18 cellular contexts compared by ENCODE assay signal in genomic region chr4:20916106-20916505, GRCh38.
DNase-seq lines count a peak whose midpoint lies in the region; ATAC-seq lines count a peak whose summit lies in the region.
"Had no signal": no experiment of that assay in that cellular context is flagged by ENCODE, and none has a peak within 500 bp of the region (broad histone marks: within the 10 kb centered on the region; RNA-seq: fewer than 3 reads in every experiment).

No MANE protein-coding gene starts in this region.

- no peaks in the 10 kb centered on the region for H3K4me1 Mint-ChIP-seq in activated T-cell treated with anti-CD3 and anti-CD28 coated beads, Interleukin-2, amount 50 U/mL, for 72 hours (ENCODE audit: low read depth)
- H3K4me1 Mint-ChIP-seq in activated T-cell treated with anti-CD3 and anti-CD28 coated beads, Interleukin-2, amount 50 U/mL, for 24 hours (ENCODE audit: low read depth) = peaks cover 7% of the 10 kb centered on the region
- H3K4me1 Mint-ChIP-seq in T-helper 1 cell treated with Interleukin-12 subunit alpha and Interleukin-12 subunit beta and Interleukin-4 antibody, amounts not matched to agents 30 μg/mL and 1 μg/mL, for 36 hours (ENCODE audit: low read depth) = peaks cover 7% of the 10 kb centered on the region
- H3K4me1 Mint-ChIP-seq in activated T-helper 2 cell treated with anti-CD3 and anti-CD28 coated beads, Interferon-gamma antibody, Interleukin-2, Interleukin-4, amounts not matched to agents 10 μg/mL and 5 μg/mL and 100 μg/mL, durations not matched to agents 14 hours and 24 hours and 36 hours (ENCODE audit: low read depth) = peaks cover 3% of the 10 kb centered on the region
- H3K4me1 Mint-ChIP-seq: memory B cell, neural crest cell had no signal

- intact Hi-C loops in activated T-helper 2 cell treated with anti-CD3 and anti-CD28 coated beads, Interferon-gamma antibody, Interleukin-2, Interleukin-4, amounts not matched to agents 10 μg/mL and 5 μg/mL and 100 μg/mL, durations not matched to agents 14 hours and 24 hours and 36 hours (cut with micrococcal nuclease) = no loop called here

- peak in 1 of 2 donors; percentile 39 for ATAC-seq in activated T-cell treated with anti-CD3 and anti-CD28 coated beads, Interleukin-2, amount 50 U/mL, for 72 hours (replicated peaks in 1 of 2)
- no peak for ATAC-seq in stimulated activated naive CD8-positive, alpha-beta T cell treated with anti-CD3 and anti-CD28 coated beads, Interleukin-15, Interleukin-2, amounts not matched to agents 100 U/mL and 50 U/mL, for 24 hours
- ATAC-seq: activated naive CD4-positive, alpha-beta T cell treated with anti-CD3 and anti-CD28 coated beads, Interleukin-2, amount 50 U/mL, for 72 hours; heart left ventricle had no signal

- peak in 1 of 2 donors; percentile 8 for DNase-seq in activated T-cell treated with anti-CD3 and anti-CD28 coated beads, Interleukin-2, amount 50 U/mL, for 72 hours
- no peak for DNase-seq in activated T-cell treated with anti-CD3 and anti-CD28 coated beads, Interleukin-2, amount 50 U/mL, for 24 hours
- DNase-seq in central memory CD4-positive, alpha-beta T cell = peak; percentile 45
- peak; percentile 8 for DNase-seq in stimulated activated naive CD8-positive, alpha-beta T cell treated with anti-CD3 and anti-CD28 coated beads, Interleukin-15, Interleukin-2, amounts not matched to agents 100 U/mL and 50 U/mL, for 24 hours
- DNase-seq in activated T-helper 2 cell treated with anti-CD3 and anti-CD28 coated beads, Interferon-gamma antibody, Interleukin-2, Interleukin-4, amounts not matched to agents 10 μg/mL and 5 μg/mL and 100 μg/mL, durations not matched to agents 14 hours and 24 hours and 36 hours (ENCODE audit: low spot score) = no peak
- no peak for DNase-seq in NCI-H1930 (lab: John Stamatoyannopoulos, UW)
- no peak for DNase-seq in middle frontal gyrus (ENCODE audit: extremely low spot score, low spot score)
- DNase-seq: ACHN; effector CD8-positive, alpha-beta T cell; EL; heart left ventricle; islet precursor cell; NCI-H1436; stomach had no signal

- H3K36me3 Mint-ChIP-seq in activated T-cell treated with anti-CD3 and anti-CD28 coated beads, Interleukin-2, amount 50 U/mL, for 72 hours (ENCODE audit: insufficient read depth in 2 of 2) = no peaks in the 10 kb centered on the region
- H3K36me3 Mint-ChIP-seq in activated T-cell treated with anti-CD3 and anti-CD28 coated beads, Interleukin-2, amount 50 U/mL, for 24 hours (ENCODE audit: low read depth) = no peaks in the 10 kb centered on the region
- H3K36me3 Mint-ChIP-seq in T-helper 1 cell treated with Interleukin-12 subunit alpha and Interleukin-12 subunit beta and Interleukin-4 antibody, amounts not matched to agents 30 μg/mL and 1 μg/mL, for 36 hours (ENCODE audit: low read depth) = no peaks in the 10 kb centered on the region
- no peaks in the 10 kb centered on the region for H3K36me3 Mint-ChIP-seq in activated T-helper 2 cell treated with anti-CD3 and anti-CD28 coated beads, Interferon-gamma antibody, Interleukin-2, Interleukin-4, amounts not matched to agents 10 μg/mL and 5 μg/mL and 100 μg/mL, durations not matched to agents 14 hours and 24 hours and 36 hours (ENCODE audit: low read depth)
- H3K36me3 Mint-ChIP-seq: activated naive CD4-positive, alpha-beta T cell treated with anti-CD3 and anti-CD28 coated beads, Interleukin-2, amount 50 U/mL, for 72 hours; memory B cell had no signal

- no peaks in the 10 kb centered on the region for H3K27me3 Mint-ChIP-seq in activated T-cell treated with anti-CD3 and anti-CD28 coated beads, Interleukin-2, amount 50 U/mL, for 72 hours (ENCODE audit: low read depth)
- H3K27me3 Mint-ChIP-seq in activated T-cell treated with anti-CD3 and anti-CD28 coated beads, Interleukin-2, amount 50 U/mL, for 24 hours = no peaks in the 10 kb centered on the region
- H3K27me3 Mint-ChIP-seq in T-helper 1 cell treated with Interleukin-12 subunit alpha and Interleukin-12 subunit beta and Interleukin-4 antibody, amounts not matched to agents 30 μg/mL and 1 μg/mL, for 36 hours (ENCODE audit: low read depth) = no peaks in the 10 kb centered on the region
- H3K27me3 Mint-ChIP-seq in activated T-helper 2 cell treated with anti-CD3 and anti-CD28 coated beads, Interferon-gamma antibody, Interleukin-2, Interleukin-4, amounts not matched to agents 10 μg/mL and 5 μg/mL and 100 μg/mL, durations not matched to agents 14 hours and 24 hours and 36 hours (ENCODE audit: low read depth) = no peaks in the 10 kb centered on the region
- H3K27me3 Mint-ChIP-seq: memory B cell had no signal

- H3K4me3 Mint-ChIP-seq in activated T-cell treated with anti-CD3 and anti-CD28 coated beads, Interleukin-2, amount 50 U/mL, for 72 hours = peak overlapping the region in 1 of 2 donors; percentile 9
- no peak overlapping the region for H3K4me3 Mint-ChIP-seq in activated T-cell treated with anti-CD3 and anti-CD28 coated beads, Interleukin-2, amount 50 U/mL, for 24 hours
- peak overlapping the region; percentile 0 for H3K4me3 Mint-ChIP-seq in T-helper 1 cell treated with Interleukin-12 subunit alpha and Interleukin-12 subunit beta and Interleukin-4 antibody, amounts not matched to agents 30 μg/mL and 1 μg/mL, for 36 hours
- H3K4me3 Mint-ChIP-seq in activated T-helper 2 cell treated with anti-CD3 and anti-CD28 coated beads, Interferon-gamma antibody, Interleukin-2, Interleukin-4, amounts not matched to agents 10 μg/mL and 5 μg/mL and 100 μg/mL, durations not matched to agents 14 hours and 24 hours and 36 hours (ENCODE audit: low read depth) = no peak overlapping the region
- H3K4me3 Mint-ChIP-seq: memory B cell, neural crest cell had no signal

- peak overlapping the region; percentile 16 for H3K27ac Mint-ChIP-seq in activated T-cell treated with anti-CD3 and anti-CD28 coated beads, Interleukin-2, amount 50 U/mL, for 72 hours
- no peak overlapping the region for H3K27ac Mint-ChIP-seq in activated T-cell treated with anti-CD3 and anti-CD28 coated beads, Interleukin-2, amount 50 U/mL, for 24 hours
- H3K27ac Mint-ChIP-seq in T-helper 1 cell treated with Interleukin-12 subunit alpha and Interleukin-12 subunit beta and Interleukin-4 antibody, amounts not matched to agents 30 μg/mL and 1 μg/mL, for 36 hours = no peak overlapping the region
- H3K27ac Mint-ChIP-seq in activated T-helper 2 cell treated with anti-CD3 and anti-CD28 coated beads, Interferon-gamma antibody, Interleukin-2, Interleukin-4, amounts not matched to agents 10 μg/mL and 5 μg/mL and 100 μg/mL, durations not matched to agents 14 hours and 24 hours and 36 hours = no peak overlapping the region
- H3K27ac Mint-ChIP-seq: memory B cell had no signal

- H3K9me3 Mint-ChIP-seq in activated T-cell treated with anti-CD3 and anti-CD28 coated beads, Interleukin-2, amount 50 U/mL, for 72 hours = peaks cover 3 to 5% of the 10 kb centered on the region in 2 donors
- H3K9me3 Mint-ChIP-seq in activated T-cell treated with anti-CD3 and anti-CD28 coated beads, Interleukin-2, amount 50 U/mL, for 24 hours = no peaks in the 10 kb centered on the region
- H3K9me3 Mint-ChIP-seq in T-helper 1 cell treated with Interleukin-12 subunit alpha and Interleukin-12 subunit beta and Interleukin-4 antibody, amounts not matched to agents 30 μg/mL and 1 μg/mL, for 36 hours = peaks cover 7% of the 10 kb centered on the region
- H3K9me3 Mint-ChIP-seq in activated T-helper 2 cell treated with anti-CD3 and anti-CD28 coated beads, Interferon-gamma antibody, Interleukin-2, Interleukin-4, amounts not matched to agents 10 μg/mL and 5 μg/mL and 100 μg/mL, durations not matched to agents 14 hours and 24 hours and 36 hours = peaks cover 7% of the 10 kb centered on the region

Comparison
In these comparisons a context has a peak if more than half of its experiments do, and no peak if none do; other contexts are left out.
1. DNase-seq: peak in central memory CD4-positive, alpha-beta T cell (single experiment) and stimulated activated naive CD8-positive, alpha-beta T cell treated with anti-CD3 and anti-CD28 coated beads, Interleukin-15, Interleukin-2, amounts not matched to agents 100 U/mL and 50 U/mL, for 24 hours (single experiment); none in activated T-cell treated with anti-CD3 and anti-CD28 coated beads, Interleukin-2, amount 50 U/mL, for 24 hours (single experiment), activated T-helper 2 cell treated with anti-CD3 and anti-CD28 coated beads, Interferon-gamma antibody, Interleukin-2, Interleukin-4, amounts not matched to agents 10 μg/mL and 5 μg/mL and 100 μg/mL, durations not matched to agents 14 hours and 24 hours and 36 hours (single experiment), NCI-H1930 (0 of 2) and middle frontal gyrus (single experiment).